In the genomic region with DNA sequence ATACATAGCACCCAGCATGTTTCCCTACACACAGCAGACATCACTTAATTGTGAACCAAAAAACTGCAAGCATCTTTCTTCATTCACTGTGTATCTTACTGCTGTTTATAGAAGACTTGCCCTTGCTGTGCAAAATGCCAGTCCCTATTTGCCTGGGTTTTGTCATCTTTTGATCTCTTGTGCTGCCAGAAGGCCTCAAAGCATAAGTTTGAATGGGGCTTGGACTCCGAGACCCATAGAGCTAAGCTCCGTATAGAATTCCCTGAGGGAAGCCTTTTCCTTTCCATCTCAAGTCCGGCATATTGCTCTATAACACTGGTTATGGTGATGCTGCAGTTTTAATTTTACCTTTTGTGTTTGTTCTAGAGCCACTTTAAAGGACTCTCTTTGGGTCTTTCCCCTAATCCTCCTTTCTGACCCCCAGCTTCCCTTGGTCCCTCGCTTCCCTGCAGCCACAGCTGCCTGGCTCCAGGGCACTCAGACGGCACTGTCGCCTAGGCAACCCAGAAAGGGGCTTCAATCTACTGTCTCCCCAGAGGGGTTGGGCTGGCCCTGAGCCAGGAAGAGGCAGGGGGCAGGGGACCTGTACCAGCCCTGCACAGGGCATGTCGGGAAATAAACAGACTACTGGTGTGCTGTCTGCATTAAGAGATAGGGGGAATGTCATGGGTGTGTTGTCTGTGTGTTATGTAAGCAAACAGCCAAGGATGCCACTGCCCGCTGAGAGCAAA, we compare ENCODE assay signal across 14 cellular contexts.
A peak's percentile ranks its signal among the peaks of the same experiment; 100 is the strongest.
DNase-seq lines count a peak whose midpoint lies in the region; ATAC-seq lines count a peak whose summit lies in the region.
"Had no signal": no experiment of that assay in that cellular context is flagged by ENCODE, and none has a peak within 500 bp of the region (broad histone marks: within the 10 kb centered on the region; RNA-seq: fewer than 3 reads in every experiment).

No MANE protein-coding gene starts in this region.

- DNase-seq in DMS79 (lab: John Stamatoyannopoulos, UW) (peak; percentile 85), NCI-H1436 treated with DMSO at 0.1 percent for 48 hours (lab: John Stamatoyannopoulos, UW) (peak; percentile 81), NCI-H748 (lab: John Stamatoyannopoulos, UW; ENCODE audit: unreplicated experiment) (peak; percentile 98), NCI-H2029 (lab: John Stamatoyannopoulos, UW) (no peak), NOMO-1 treated with dmso at 0.1 percent for 144 hours (lab: John Stamatoyannopoulos, UW; ENCODE audit: unreplicated experiment) (no peak), AML-193 (lab: John Stamatoyannopoulos, UW) (no peak)
- DNase-seq in stimulated activated naive CD8-positive, alpha-beta T cell treated with anti-CD3 and anti-CD28 coated beads, Interleukin-15, Interleukin-2, amounts not matched to agents 100 U/mL and 50 U/mL, for 24 hours, result no peak
- DNase-seq: activated CD4-positive, alpha-beta T cell treated with anti-CD3 and anti-CD28 coated beads, Interleukin-2, amount 10 ng/mL, durations not matched to agents 7 days and 5 days; activated T-cell treated with anti-CD3 and anti-CD28 coated beads, Interleukin-2, amount 50 U/mL, for 72 hours; adrenal gland; mucosa of descending colon; NCI-H226 had no signal

- H3K36me3 ChIP-seq in mesodermal cell (ENCODE audit: control insufficient read depth, insufficient read depth, low read length), result no peaks in the 10 kb centered on the region
- H3K36me3 ChIP-seq: adrenal gland had no signal

- WGBS in mesodermal cell (ENCODE audit: insufficient coverage in 2 of 2), 2 experiments, result 70 to 81% methylated on average over 6 to 7 of the region's 8 CpGs

- peak overlapping the region; percentile 36 for H3K27ac ChIP-seq in mesodermal cell (ENCODE audit: low read depth, low read length, severe bottlenecking)
- H3K27ac ChIP-seq: epithelial cell of prostate had no signal

- H3K4me1 ChIP-seq in mesodermal cell (ENCODE audit: control insufficient read depth, insufficient read depth, low read length, poor library complexity, severe bottlenecking), result no peaks in the 10 kb centered on the region
- H3K4me1 ChIP-seq: adrenal gland had no signal

- no peaks in the 10 kb centered on the region for H3K9me3 ChIP-seq in mesodermal cell (ENCODE audit: control insufficient read depth, low read length)
- H3K9me3 ChIP-seq: adrenal gland, mucosa of descending colon had no signal

- no peak overlapping the region for H3K4me3 ChIP-seq in mesodermal cell (ENCODE audit: extremely low read depth, insufficient read depth, low read length, poor library complexity, severe bottlenecking)
- H3K4me3 ChIP-seq: adrenal gland, mucosa of descending colon had no signal

- ATAC-seq in stimulated activated naive CD8-positive, alpha-beta T cell treated with anti-CD3 and anti-CD28 coated beads, Interleukin-15, Interleukin-2, amounts not matched to agents 100 U/mL and 50 U/mL, for 24 hours, result no peak
- ATAC-seq: activated T-cell treated with anti-CD3 and anti-CD28 coated beads, Interleukin-2, amount 50 U/mL, for 72 hours; mucosa of descending colon had no signal

Comparison
In these comparisons a context has a peak if more than half of its experiments do, and no peak if none do; other contexts are left out.
1. DNase-seq: peak in DMS79 (single experiment), NCI-H1436 treated with DMSO at 0.1 percent for 48 hours (single experiment) and NCI-H748 (single experiment); none in NCI-H2029 (single experiment), NOMO-1 treated with dmso at 0.1 percent for 144 hours (single experiment), stimulated activated naive CD8-positive, alpha-beta T cell treated with anti-CD3 and anti-CD28 coated beads, Interleukin-15, Interleukin-2, amounts not matched to agents 100 U/mL and 50 U/mL, for 24 hours (single experiment) and AML-193 (0 of 2).